In genomic region chr16:67185003-67185865, GRCh38 we compare ENCODE assay signal across 8 cellular contexts. TPM values are rescaled to one million over a fixed set of nuclear protein-coding genes. Genes with fewer than 3 reads are reported as not detected.
DNase-seq lines count a peak whose midpoint lies in the region; ATAC-seq and TF ChIP-seq lines count a peak whose summit lies in the region.

No MANE protein-coding gene starts in this region.

- no peak overlapping the region for H4K8ac ChIP-seq in trophoblast cell (ENCODE audit: low read depth, low read length)

- H3K36me3 ChIP-seq in KMS-11 (ENCODE audit: insufficient read depth) (no peaks in the 10 kb centered on the region), trophoblast cell (ENCODE audit: control insufficient read depth in 1 of 2, insufficient read depth in 2 of 2, low read length in 2 of 2) (no peaks in the 10 kb centered on the region), thyroid gland (no peaks in the 10 kb centered on the region)

- intact Hi-C loops in Right ventricle myocardium superior (cut with DNase I) = loop anchor here (2.0 kb wide), 1 partner anchor 208 kb away; no protein-coding TSS in a partner anchor
- intact Hi-C loops in thyroid gland (cut with DNase I) = loop anchor here (10.0 kb wide), 2 partner anchors 210 to 290 kb away; no protein-coding TSS in a partner anchor

- H2BK12ac ChIP-seq in trophoblast cell (ENCODE audit: low read length) = no peak overlapping the region

- H3K4me1 Mint-ChIP-seq in activated naive CD8-positive, alpha-beta T cell (ENCODE audit: low read depth) = peaks cover 10% of the 10 kb centered on the region

- H3K27ac Mint-ChIP-seq in activated naive CD8-positive, alpha-beta T cell = no peak overlapping the region

- no peak overlapping the region for H2BK5ac ChIP-seq in trophoblast cell (ENCODE audit: low read depth, low read length, poor library complexity)

- H3K9me3 ChIP-seq in trophoblast cell (ENCODE audit: insufficient read depth, low read depth, low read length) (peaks cover 6% of the 10 kb centered on the region), thyroid gland (no peaks in the 10 kb centered on the region)

- no peak overlapping the region for H3K27ac ChIP-seq in KMS-11
- H3K27ac ChIP-seq in trophoblast cell (ENCODE audit: low read depth, low read length) = no peak overlapping the region
- no peak overlapping the region for H3K27ac ChIP-seq in thyroid gland

- H2AFZ ChIP-seq in KMS-11 (ENCODE audit: low read depth) (no peak overlapping the region), trophoblast cell (ENCODE audit: insufficient read depth, low read length, poor library complexity) (no peak overlapping the region)

- peak overlapping the region; percentile 90 for H3K4me3 Mint-ChIP-seq in activated naive CD8-positive, alpha-beta T cell

- H4K12ac ChIP-seq in trophoblast cell (ENCODE audit: low read depth, low read length) = no peak overlapping the region

- H3K79me1 ChIP-seq in trophoblast cell (ENCODE audit: low read length) = peaks cover 10% of the 10 kb centered on the region

- peaks cover 17% of the 10 kb centered on the region; the same call in 1 of the 2 replicates for H3K27me3 ChIP-seq in KMS-11 (ENCODE audit: insufficient read depth, low read depth)
- peaks cover 3% of the 10 kb centered on the region for H3K27me3 ChIP-seq in trophoblast cell (ENCODE audit: insufficient read depth, low read length)
- H3K27me3 ChIP-seq in thyroid gland = no peaks in the 10 kb centered on the region

- H3K4ac ChIP-seq in trophoblast cell (ENCODE audit: low read depth, low read length) = no peak overlapping the region

- no peaks in the 10 kb centered on the region for H3K36me3 Mint-ChIP-seq in activated naive CD8-positive, alpha-beta T cell

- no peak overlapping the region for H3K14ac ChIP-seq in trophoblast cell (ENCODE audit: low read length)

- H3K4me3 ChIP-seq in KMS-11 (IDR thresholded peaks at IDR 0.05; ENCODE audit: insufficient read depth, low read depth, low read length) (no peak overlapping the region), trophoblast cell (ENCODE audit: low read depth, low read length) (no peak overlapping the region), thyroid gland (replicated peaks in 1 of 3) (no peak overlapping the region)

- H3K9ac ChIP-seq in KMS-11 (no peak overlapping the region), trophoblast cell (ENCODE audit: low read length) (no peak overlapping the region)

- peak; percentile 73 for TF ChIP-seq CTCF in KMS-11 (conservative IDR thresholded peaks at IDR 0.05; ENCODE audit: low read depth, low read length)
- TF ChIP-seq CTCF in thyroid gland (IDR thresholded peaks at IDR 0.05) = peak; percentile 45 to 89 (median 80)

- no peaks in the 10 kb centered on the region for H4K20me1 ChIP-seq in KMS-11 (ENCODE audit: insufficient read depth)

- H2AK5ac ChIP-seq in trophoblast cell (ENCODE audit: low read length) = no peak overlapping the region

- no peak for TF ChIP-seq POLR2A in thyroid gland (IDR thresholded peaks at IDR 0.05)

- no peak overlapping the region for H3K18ac ChIP-seq in trophoblast cell (ENCODE audit: low read length)

- ATAC-seq in Right ventricle myocardium superior (ENCODE audit: poor library complexity) (peak; percentile 60), HG03280 (IDR thresholded peaks at IDR 0.05; ENCODE audit: unreplicated experiment) (no peak)

- no peak overlapping the region for H2BK120ac ChIP-seq in trophoblast cell (ENCODE audit: insufficient read depth, low read length, poor library complexity)

- peaks cover 9% of the 10 kb centered on the region for H3K4me1 ChIP-seq in KMS-11 (ENCODE audit: low read depth, poor library complexity, severe bottlenecking)
- peaks cover 26 to 38% of the 10 kb centered on the region in 2 experiments for H3K4me1 ChIP-seq in trophoblast cell (ENCODE audit: control insufficient read depth in 1 of 2, insufficient read depth in 2 of 2, low read length in 2 of 2)
- peaks cover 15 to 25% of the 10 kb centered on the region in 2 donors for H3K4me1 ChIP-seq in thyroid gland

- peaks cover 1% of the 10 kb centered on the region for H3K27me3 Mint-ChIP-seq in activated naive CD8-positive, alpha-beta T cell

- WGBS in trophoblast cell (ENCODE audit: extremely low coverage, insufficient coverage, insufficient read length) = no CpG with 5 or more reads among the region's 52 CpGs
- 0 to 24% methylated on average over 6 to 19 of the region's 52 CpGs for WGBS in thyroid gland, 2 donors

- DNase-seq in GDM1 (lab: John Stamatoyannopoulos, UW) (peak; percentile 44), SKM-1 (lab: John Stamatoyannopoulos, UW; ENCODE audit: unreplicated experiment) (peak; percentile 67), Right ventricle myocardium superior (peak; percentile 95), trophoblast cell (peak; percentile 95 to 97), thyroid gland (peak; percentile 95)

- no peaks in the 10 kb centered on the region for H3K9me3 Mint-ChIP-seq in activated naive CD8-positive, alpha-beta T cell (ENCODE audit: low read depth)

- peak overlapping the region; percentile 97; the same call in 1 of the 2 replicates for H3K4me2 ChIP-seq in KMS-11
- peak overlapping the region; percentile 85 for H3K4me2 ChIP-seq in trophoblast cell (ENCODE audit: low read length)

- no peak overlapping the region for H4K91ac ChIP-seq in trophoblast cell (ENCODE audit: low read depth, low read length)

- no peak overlapping the region for H3K23ac ChIP-seq in trophoblast cell (ENCODE audit: low read length)

- H3K79me2 ChIP-seq in KMS-11 (ENCODE audit: insufficient read depth, low read depth) = no peaks in the 10 kb centered on the region
- H3K79me2 ChIP-seq in trophoblast cell (ENCODE audit: control insufficient read depth, insufficient read depth, low read length, poor library complexity) = peaks cover 4% of the 10 kb centered on the region

RNA-seq across cellular contexts. Expression of gene MATCAP1, which starts 1.5 kb away (rescaled TPM):
- total RNA-seq in Right ventricle myocardium superior (7.7 TPM), thyroid gland (10 to 100 TPM; 20.3 to 50.0 (median 32.4) TPM)
- 14.8 and 15.3 TPM in 2 replicates for polyA plus RNA-seq in trophoblast cell (2013)

RNA-seq across cellular contexts. Expression of gene EXOC3L1, which starts 4.7 kb away (rescaled TPM):
- total RNA-seq in Right ventricle myocardium superior (2.3 TPM), thyroid gland (1 to 10 TPM; 5.9 to 8.6 (median 7.6) TPM)
- 0.21 and 0.33 TPM in 2 replicates for polyA plus RNA-seq in trophoblast cell (2013)

RNA-seq across cellular contexts. Expression of gene E2F4, which starts 6.7 kb away (rescaled TPM):
- total RNA-seq in Right ventricle myocardium superior (34.8 TPM), thyroid gland (100 to 1,000 TPM in 1 of 4 donors, 10 to 100 TPM in 3; 77.6 to 117 (median 89.1) TPM)
- 33.7 and 35.5 TPM in 2 replicates for polyA plus RNA-seq in trophoblast cell (2013)

RNA-seq across cellular contexts. Expression of gene ELMO3, which starts 13.7 kb away (rescaled TPM):
- total RNA-seq in Right ventricle myocardium superior (0.54 TPM), thyroid gland (10 to 100 TPM; 26.0 to 37.8 (median 30.0) TPM)
- polyA plus RNA-seq in trophoblast cell (2013) = 2.8 and 3.1 TPM in 2 replicates

RNA-seq across cellular contexts. Expression of gene NOL3, which starts 14.9 kb away (rescaled TPM):
- total RNA-seq in Right ventricle myocardium superior (105 TPM), thyroid gland (10 to 100 TPM; 38.3 to 97.0 (median 63.5) TPM)
- polyA plus RNA-seq in trophoblast cell (2013) = 4.9 and 5.2 TPM in 2 replicates

Comparison
In these comparisons a context has a peak if more than half of its experiments do, and no peak if none do; other contexts are left out.
1. DNase-seq: peak in every context shown above with its lines; median percentile 96 in trophoblast cell; 95 in Right ventricle myocardium superior; 95 in thyroid gland; 67 in SKM-1; 44 in GDM1.